1 cellular context compared by ENCODE assay signal in genomic region chrX:154123241-154124219, GRCh38.
A peak's percentile ranks its signal among the peaks of the same experiment; 100 is the strongest.
TF ChIP-seq lines count a peak whose summit lies in the region.

No MANE protein-coding gene starts in this region.

TF ChIP-seq in K562, 482 proteins besides CTCF, POLR2A, EP300 and RAD21 (continues in another document):
- peak; percentile 71; the same call in 1 of the 2 replicates for TF ChIP-seq ZNF644 (tag; IDR thresholded peaks at IDR 0.05; ENCODE audit: low read depth)
- peak; percentile 89 for TF ChIP-seq HES1 (IDR thresholded peaks at IDR 0.05; ENCODE audit: low read depth)
- TF ChIP-seq ZNF717 (CRISPR knock-in tag; IDR thresholded peaks at IDR 0.05), result no peak
- TF ChIP-seq HMGXB4 (CRISPR knock-in tag; IDR thresholded peaks at IDR 0.05), result no peak
- no peak for TF ChIP-seq SREBF2 (CRISPR knock-in tag; IDR thresholded peaks at IDR 0.05)
- no peak for TF ChIP-seq TOE1 (IDR thresholded peaks at IDR 0.05; ENCODE audit: borderline replicate concordance)
- no peak for TF ChIP-seq TOE1 (CRISPR knock-in tag; IDR thresholded peaks at IDR 0.05; ENCODE audit: borderline replicate concordance, low read depth)
- TF ChIP-seq MAFG (tag; conservative IDR thresholded peaks at IDR 0.05), result no peak
- TF ChIP-seq SMAD1 (IDR thresholded peaks at IDR 0.05; ENCODE audit: low read depth, low read length, partially characterized antibody), result peak; percentile 88
- TF ChIP-seq, protein P1, sequence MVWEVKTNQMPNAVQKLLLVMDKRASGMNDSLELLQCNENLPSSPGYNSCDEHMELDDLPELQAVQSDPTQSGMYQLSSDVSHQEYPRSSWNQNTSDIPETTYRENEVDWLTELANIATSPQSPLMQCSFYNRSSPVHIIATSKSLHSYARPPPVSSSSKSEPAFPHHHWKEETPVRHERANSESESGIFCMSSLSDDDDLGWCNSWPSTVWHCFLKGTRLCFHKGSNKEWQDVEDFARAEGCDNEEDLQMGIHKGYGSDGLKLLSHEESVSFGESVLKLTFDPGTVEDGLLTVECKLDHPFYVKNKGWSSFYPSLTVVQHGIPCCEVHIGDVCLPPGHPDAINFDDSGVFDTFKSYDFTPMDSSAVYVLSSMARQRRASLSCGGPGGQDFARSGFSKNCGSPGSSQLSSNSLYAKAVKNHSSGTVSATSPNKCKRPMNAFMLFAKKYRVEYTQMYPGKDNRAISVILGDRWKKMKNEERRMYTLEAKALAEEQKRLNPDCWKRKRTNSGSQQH (CRISPR knock-in tag; IDR thresholded peaks at IDR 0.05), result no peak
- TF ChIP-seq FOXA1 (IDR thresholded peaks at IDR 0.05; ENCODE audit: borderline replicate concordance), result no peak
- TF ChIP-seq ETV1 (tag; conservative IDR thresholded peaks at IDR 0.05; ENCODE audit: low read depth), result peak; percentile 88
- TF ChIP-seq CREB5 (CRISPR knock-in tag; IDR thresholded peaks at IDR 0.05), result no peak
- TF ChIP-seq ZBTB9 (CRISPR knock-in tag; IDR thresholded peaks at IDR 0.05), result peak; percentile 100
- TF ChIP-seq, protein P2, sequence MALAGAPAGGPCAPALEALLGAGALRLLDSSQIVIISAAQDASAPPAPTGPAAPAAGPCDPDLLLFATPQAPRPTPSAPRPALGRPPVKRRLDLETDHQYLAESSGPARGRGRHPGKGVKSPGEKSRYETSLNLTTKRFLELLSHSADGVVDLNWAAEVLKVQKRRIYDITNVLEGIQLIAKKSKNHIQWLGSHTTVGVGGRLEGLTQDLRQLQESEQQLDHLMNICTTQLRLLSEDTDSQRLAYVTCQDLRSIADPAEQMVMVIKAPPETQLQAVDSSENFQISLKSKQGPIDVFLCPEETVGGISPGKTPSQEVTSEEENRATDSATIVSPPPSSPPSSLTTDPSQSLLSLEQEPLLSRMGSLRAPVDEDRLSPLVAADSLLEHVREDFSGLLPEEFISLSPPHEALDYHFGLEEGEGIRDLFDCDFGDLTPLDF (CRISPR knock-in tag; IDR thresholded peaks at IDR 0.05), result no peak
- TF ChIP-seq EGR1 (conservative IDR thresholded peaks at IDR 0.05), result no peak
- no peak for TF ChIP-seq EWSR1 (IDR thresholded peaks at IDR 0.05; ENCODE audit: borderline replicate concordance, low read depth, partially characterized antibody)
- TF ChIP-seq, protein P3, sequence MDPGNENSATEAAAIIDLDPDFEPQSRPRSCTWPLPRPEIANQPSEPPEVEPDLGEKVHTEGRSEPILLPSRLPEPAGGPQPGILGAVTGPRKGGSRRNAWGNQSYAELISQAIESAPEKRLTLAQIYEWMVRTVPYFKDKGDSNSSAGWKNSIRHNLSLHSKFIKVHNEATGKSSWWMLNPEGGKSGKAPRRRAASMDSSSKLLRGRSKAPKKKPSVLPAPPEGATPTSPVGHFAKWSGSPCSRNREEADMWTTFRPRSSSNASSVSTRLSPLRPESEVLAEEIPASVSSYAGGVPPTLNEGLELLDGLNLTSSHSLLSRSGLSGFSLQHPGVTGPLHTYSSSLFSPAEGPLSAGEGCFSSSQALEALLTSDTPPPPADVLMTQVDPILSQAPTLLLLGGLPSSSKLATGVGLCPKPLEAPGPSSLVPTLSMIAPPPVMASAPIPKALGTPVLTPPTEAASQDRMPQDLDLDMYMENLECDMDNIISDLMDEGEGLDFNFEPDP (CRISPR knock-in tag; IDR thresholded peaks at IDR 0.05), result no peak
- peak; percentile 88 for TF ChIP-seq PML (IDR thresholded peaks at IDR 0.05; ENCODE audit: low read length)
- no peak for TF ChIP-seq ZNF253 (CRISPR knock-in tag; conservative IDR thresholded peaks at IDR 0.05)
- TF ChIP-seq SP1 (CRISPR knock-in tag; IDR thresholded peaks at IDR 0.05), result no peak
- TF ChIP-seq, protein P4, sequence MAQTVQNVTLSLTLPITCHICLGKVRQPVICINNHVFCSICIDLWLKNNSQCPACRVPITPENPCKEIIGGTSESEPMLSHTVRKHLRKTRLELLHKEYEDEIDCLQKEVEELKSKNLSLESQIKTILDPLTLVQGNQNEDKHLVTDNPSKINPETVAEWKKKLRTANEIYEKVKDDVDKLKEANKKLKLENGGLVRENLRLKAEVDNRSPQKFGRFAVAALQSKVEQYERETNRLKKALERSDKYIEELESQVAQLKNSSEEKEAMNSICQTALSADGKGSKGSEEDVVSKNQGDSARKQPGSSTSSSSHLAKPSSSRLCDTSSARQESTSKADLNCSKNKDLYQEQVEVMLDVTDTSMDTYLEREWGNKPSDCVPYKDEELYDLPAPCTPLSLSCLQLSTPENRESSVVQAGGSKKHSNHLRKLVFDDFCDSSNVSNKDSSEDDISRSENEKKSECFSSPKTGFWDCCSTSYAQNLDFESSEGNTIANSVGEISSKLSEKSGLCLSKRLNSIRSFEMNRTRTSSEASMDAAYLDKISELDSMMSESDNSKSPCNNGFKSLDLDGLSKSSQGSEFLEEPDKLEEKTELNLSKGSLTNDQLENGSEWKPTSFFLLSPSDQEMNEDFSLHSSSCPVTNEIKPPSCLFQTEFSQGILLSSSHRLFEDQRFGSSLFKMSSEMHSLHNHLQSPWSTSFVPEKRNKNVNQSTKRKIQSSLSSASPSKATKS (CRISPR knock-in tag; IDR thresholded peaks at IDR 0.05), result no peak
- TF ChIP-seq NFATC3 (IDR thresholded peaks at IDR 0.05), result no peak
- TF ChIP-seq IFI16 (CRISPR knock-in tag; IDR thresholded peaks at IDR 0.05), result no peak
- no peak for TF ChIP-seq PTTG1 (tag; IDR thresholded peaks at IDR 0.05; ENCODE audit: low read depth)
- no peak for TF ChIP-seq TSC22D4 (tag; IDR thresholded peaks at IDR 0.05)
- peak; percentile 74 for TF ChIP-seq NFIC (IDR thresholded peaks at IDR 0.05)
- TF ChIP-seq, protein P5, sequence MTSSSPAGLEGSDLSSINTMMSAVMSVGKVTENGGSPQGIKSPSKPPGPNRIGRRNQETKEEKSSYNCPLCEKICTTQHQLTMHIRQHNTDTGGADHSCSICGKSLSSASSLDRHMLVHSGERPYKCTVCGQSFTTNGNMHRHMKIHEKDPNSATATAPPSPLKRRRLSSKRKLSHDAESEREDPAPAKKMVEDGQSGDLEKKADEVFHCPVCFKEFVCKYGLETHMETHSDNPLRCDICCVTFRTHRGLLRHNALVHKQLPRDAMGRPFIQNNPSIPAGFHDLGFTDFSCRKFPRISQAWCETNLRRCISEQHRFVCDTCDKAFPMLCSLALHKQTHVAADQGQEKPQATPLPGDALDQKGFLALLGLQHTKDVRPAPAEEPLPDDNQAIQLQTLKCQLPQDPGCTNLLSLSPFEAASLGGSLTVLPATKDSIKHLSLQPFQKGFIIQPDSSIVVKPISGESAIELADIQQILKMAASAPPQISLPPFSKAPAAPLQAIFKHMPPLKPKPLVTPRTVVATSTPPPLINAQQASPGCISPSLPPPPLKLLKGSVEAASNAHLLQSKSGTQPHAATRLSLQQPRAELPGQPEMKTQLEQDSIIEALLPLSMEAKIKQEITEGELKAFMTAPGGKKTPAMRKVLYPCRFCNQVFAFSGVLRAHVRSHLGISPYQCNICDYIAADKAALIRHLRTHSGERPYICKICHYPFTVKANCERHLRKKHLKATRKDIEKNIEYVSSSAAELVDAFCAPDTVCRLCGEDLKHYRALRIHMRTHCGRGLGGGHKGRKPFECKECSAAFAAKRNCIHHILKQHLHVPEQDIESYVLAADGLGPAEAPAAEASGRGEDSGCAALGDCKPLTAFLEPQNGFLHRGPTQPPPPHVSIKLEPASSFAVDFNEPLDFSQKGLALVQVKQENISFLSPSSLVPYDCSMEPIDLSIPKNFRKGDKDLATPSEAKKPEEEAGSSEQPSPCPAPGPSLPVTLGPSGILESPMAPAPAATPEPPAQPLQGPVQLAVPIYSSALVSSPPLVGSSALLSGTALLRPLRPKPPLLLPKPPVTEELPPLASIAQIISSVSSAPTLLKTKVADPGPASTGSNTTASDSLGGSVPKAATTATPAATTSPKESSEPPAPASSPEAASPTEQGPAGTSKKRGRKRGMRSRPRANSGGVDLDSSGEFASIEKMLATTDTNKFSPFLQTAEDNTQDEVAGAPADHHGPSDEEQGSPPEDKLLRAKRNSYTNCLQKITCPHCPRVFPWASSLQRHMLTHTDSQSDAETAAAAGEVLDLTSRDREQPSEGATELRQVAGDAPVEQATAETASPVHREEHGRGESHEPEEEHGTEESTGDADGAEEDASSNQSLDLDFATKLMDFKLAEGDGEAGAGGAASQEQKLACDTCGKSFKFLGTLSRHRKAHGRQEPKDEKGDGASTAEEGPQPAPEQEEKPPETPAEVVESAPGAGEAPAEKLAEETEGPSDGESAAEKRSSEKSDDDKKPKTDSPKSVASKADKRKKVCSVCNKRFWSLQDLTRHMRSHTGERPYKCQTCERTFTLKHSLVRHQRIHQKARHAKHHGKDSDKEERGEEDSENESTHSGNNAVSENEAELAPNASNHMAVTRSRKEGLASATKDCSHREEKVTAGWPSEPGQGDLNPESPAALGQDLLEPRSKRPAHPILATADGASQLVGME (CRISPR knock-in tag; IDR thresholded peaks at IDR 0.05), result 0 out of 2 replicates have a peak, but pooled peaks have one; percentile 41
- TF ChIP-seq ZNF584 (CRISPR knock-in tag; IDR thresholded peaks at IDR 0.05; ENCODE audit: low read depth), result no peak
- TF ChIP-seq ZNF699 (CRISPR knock-in tag; IDR thresholded peaks at IDR 0.05; ENCODE audit: insufficient replicate concordance), result no peak
- TF ChIP-seq SMARCA5 (IDR thresholded peaks at IDR 0.05), result peak; percentile 92
- no peak for TF ChIP-seq SIN3A (IDR thresholded peaks at IDR 0.05; ENCODE audit: borderline replicate concordance in 2 of 2, control insufficient read depth in 1 of 2, low read depth in 2 of 2, low read length in 2 of 2)
- no peak for TF ChIP-seq ZFP91 (CRISPR knock-in tag; IDR thresholded peaks at IDR 0.05)
- no peak for TF ChIP-seq ZNF282 (CRISPR knock-in tag; IDR thresholded peaks at IDR 0.05)
- TF ChIP-seq NFE2L1 (tag; IDR thresholded peaks at IDR 0.05; ENCODE audit: borderline replicate concordance, low read depth), result no peak
- TF ChIP-seq, protein P6, sequence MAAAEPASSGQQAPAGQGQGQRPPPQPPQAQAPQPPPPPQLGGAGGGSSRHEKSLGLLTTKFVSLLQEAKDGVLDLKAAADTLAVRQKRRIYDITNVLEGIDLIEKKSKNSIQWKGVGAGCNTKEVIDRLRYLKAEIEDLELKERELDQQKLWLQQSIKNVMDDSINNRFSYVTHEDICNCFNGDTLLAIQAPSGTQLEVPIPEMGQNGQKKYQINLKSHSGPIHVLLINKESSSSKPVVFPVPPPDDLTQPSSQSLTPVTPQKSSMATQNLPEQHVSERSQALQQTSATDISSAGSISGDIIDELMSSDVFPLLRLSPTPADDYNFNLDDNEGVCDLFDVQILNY (CRISPR knock-in tag; IDR thresholded peaks at IDR 0.05), result no peak
- no peak for TF ChIP-seq ZNF76 (CRISPR knock-in tag; IDR thresholded peaks at IDR 0.05; ENCODE audit: borderline replicate concordance)
- no peak for TF ChIP-seq HCFC1 (IDR thresholded peaks at IDR 0.05; ENCODE audit: low read depth, low read length)
